ENCODE assay signal across 6 cellular contexts in genomic region chr6:118853408-118853807, GRCh38.
"Had no signal": no experiment of that assay in that cellular context is flagged by ENCODE, and none has a peak within 500 bp of the region (broad histone marks: within the 10 kb centered on the region; RNA-seq: fewer than 3 reads in every experiment).

No MANE protein-coding gene starts in this region.

- H3K4me3 ChIP-seq: GM12878 had no signal

- ATAC-seq: GM12878 had no signal

- FAIRE-seq: G401.6, GM12878, GM12892, GM18507 had no signal

- DNase-seq: GDM1, GF-D8 had no signal
